15 cellular contexts compared by ENCODE assay signal in genomic region chr9:129411501-129412175, GRCh38.
DNase-seq lines count a peak whose midpoint lies in the region; ATAC-seq and TF ChIP-seq lines count a peak whose summit lies in the region.
"Had no signal": no experiment of that assay in that cellular context is flagged by ENCODE, and none has a peak within 500 bp of the region (broad histone marks: within the 10 kb centered on the region; RNA-seq: fewer than 3 reads in every experiment).

No MANE protein-coding gene starts in this region.

- H3K4me2 ChIP-seq in mesendoderm (ENCODE audit: low read length), result no peak overlapping the region

- no peak overlapping the region for H4K8ac ChIP-seq in mesendoderm (ENCODE audit: low read depth, low read length)

- TF ChIP-seq CTCF in stomach (IDR thresholded peaks at IDR 0.05), result no peak

- H3K27me3 Mint-ChIP-seq in central memory CD8-positive, alpha-beta T cell, result no peaks in the 10 kb centered on the region
- H3K27me3 Mint-ChIP-seq: stimulated activated naive CD8-positive, alpha-beta T cell treated with anti-CD3 and anti-CD28 coated beads, Interleukin-15, amount 100 ng/mL, for 72 hours had no signal

- no peak overlapping the region for H2BK5ac ChIP-seq in mesendoderm (ENCODE audit: low read length)

- peaks cover 48% of the 10 kb centered on the region for H3K36me3 Mint-ChIP-seq in central memory CD8-positive, alpha-beta T cell (ENCODE audit: insufficient read depth)

- H3K4ac ChIP-seq in mesendoderm (ENCODE audit: low read depth, low read length), result no peak overlapping the region

- DNase-seq in H7 (peak; percentile 18), mesendoderm (no peak), stomach (no peak), NCI-H446 (lab: John Stamatoyannopoulos, UW) (no peak), H4 (ENCODE audit: low spot score) (no peak)
- DNase-seq in central memory CD8-positive, alpha-beta T cell (ENCODE audit: low spot score in 2 of 2), result no peak
- DNase-seq: activated T-cell treated with anti-CD3 and anti-CD28 coated beads, Interleukin-2, amount 50 U/mL, for 4 hours; cerebellar nuclear complex; NCI-H1105; stimulated activated CD4-positive, alpha-beta T cell treated with anti-CD3 and anti-CD28 coated beads, Interleukin-2, amount 100 ng/mL, for 48 hours; stimulated activated naive CD8-positive, alpha-beta T cell treated with anti-CD3 and anti-CD28 coated beads, Interleukin-15, amount 100 ng/mL, for 72 hours had no signal

- no peak overlapping the region for H4K5ac ChIP-seq in mesendoderm (ENCODE audit: low read length)

- peak overlapping the region; percentile 89 for H3K27ac Mint-ChIP-seq in central memory CD8-positive, alpha-beta T cell (ENCODE audit: low read depth)

- H2BK15ac ChIP-seq in mesendoderm (replicated peaks; ENCODE audit: low read depth), result no peak overlapping the region

- H3K4me1 ChIP-seq in mesendoderm (ENCODE audit: control insufficient read depth, low read depth, low read length) (peaks cover 3% of the 10 kb centered on the region), stomach (peaks cover 43 to 59% (median 51%) of the 10 kb centered on the region in 4 donors)

- H3K56ac ChIP-seq in mesendoderm (ENCODE audit: low read length), result peak overlapping the region; percentile 3

- H3K4me3 Mint-ChIP-seq in central memory CD8-positive, alpha-beta T cell, result peak overlapping the region; percentile 28

- peaks cover 10% of the 10 kb centered on the region for H3K9me3 Mint-ChIP-seq in central memory CD8-positive, alpha-beta T cell

- H3K27ac ChIP-seq in mesendoderm (ENCODE audit: low read depth, low read length) (no peak overlapping the region), stomach (peak overlapping the region in 4 of 5 donors; percentile 98 to 100 (median 99))

- H3K9me3 ChIP-seq in stomach, result no peaks in the 10 kb centered on the region
- H3K9me3 ChIP-seq: SJSA1 had no signal

- peaks cover 19% of the 10 kb centered on the region for H3K4me1 Mint-ChIP-seq in central memory CD8-positive, alpha-beta T cell

- no peak overlapping the region for H3K23ac ChIP-seq in mesendoderm (ENCODE audit: low read length)

- no peak overlapping the region for H3K9ac ChIP-seq in mesendoderm (ENCODE audit: low read length)
- H3K9ac ChIP-seq: parathyroid adenoma had no signal

- TF ChIP-seq EP300 in stomach (IDR thresholded peaks at IDR 0.05), result no peak

- TF ChIP-seq POLR2A in stomach (IDR thresholded peaks at IDR 0.05), result no peak

- no peak overlapping the region for H3K18ac ChIP-seq in mesendoderm (ENCODE audit: low read length)

- no peak overlapping the region for H2AK5ac ChIP-seq in mesendoderm (ENCODE audit: low read length)

- H3K79me1 ChIP-seq in mesendoderm (ENCODE audit: low read length), result no peaks in the 10 kb centered on the region

- H2BK120ac ChIP-seq in mesendoderm (ENCODE audit: low read depth, low read length), result no peak overlapping the region

- H3K4me3 ChIP-seq in H7 (ENCODE audit: insufficient read depth, low read depth, low read length) (no peak overlapping the region), mesendoderm (ENCODE audit: low read length) (no peak overlapping the region), stomach (no peak overlapping the region)
- H3K4me3 ChIP-seq: SJSA1 had no signal

- H3K36me3 ChIP-seq in H7 (replicated peaks; ENCODE audit: control insufficient read depth, insufficient read depth, low read length) (no peaks in the 10 kb centered on the region), mesendoderm (ENCODE audit: control insufficient read depth, insufficient read depth, low read length) (no peaks in the 10 kb centered on the region), stomach (no peaks in the 10 kb centered on the region)
- H3K36me3 ChIP-seq: SJSA1 had no signal

- WGBS in mesendoderm (ENCODE audit: extremely low coverage, insufficient coverage, low lambda C conversion rate), result no CpG with 5 or more reads among the region's 19 CpGs
- WGBS in stomach, 5 donors, result 92 to 98% (median 97%) methylated on average over 10 to 19 of the region's 19 CpGs

- H3K79me2 ChIP-seq in mesendoderm (ENCODE audit: control insufficient read depth, insufficient read depth, low read length), result no peaks in the 10 kb centered on the region
- H3K79me2 ChIP-seq: parathyroid adenoma had no signal

- no peaks in the 10 kb centered on the region; the same call in 1 of the 2 replicates for H3K27me3 ChIP-seq in H7 (ENCODE audit: control insufficient read depth, insufficient read depth, low read length)
- no peaks in the 10 kb centered on the region for H3K27me3 ChIP-seq in mesendoderm (ENCODE audit: insufficient read depth, low read length, poor library complexity)
- H3K27me3 ChIP-seq in stomach, result no peaks in the 10 kb centered on the region
- H3K27me3 ChIP-seq: SJSA1 had no signal

- no peak for ATAC-seq in central memory CD8-positive, alpha-beta T cell (replicated peaks; ENCODE audit: extremely low read depth, poor library complexity, severe bottlenecking)
- ATAC-seq in GM21723 (IDR thresholded peaks at IDR 0.05; ENCODE audit: unreplicated experiment) (no peak), GM18873 (IDR thresholded peaks at IDR 0.05; ENCODE audit: low FRiP score, unreplicated experiment) (no peak)
- ATAC-seq: activated T-cell treated with anti-CD3 and anti-CD28 coated beads, Interleukin-2, amount 50 U/mL, for 4 hours; stimulated activated naive CD8-positive, alpha-beta T cell treated with anti-CD3 and anti-CD28 coated beads, Interleukin-15, amount 100 ng/mL, for 72 hours had no signal

- intact Hi-C loops in stomach (cut with DNase I; ENCODE audit: low total_unique reads), result no loop called here
